ENCODE assay signal across 14 cellular contexts in the genomic region with DNA sequence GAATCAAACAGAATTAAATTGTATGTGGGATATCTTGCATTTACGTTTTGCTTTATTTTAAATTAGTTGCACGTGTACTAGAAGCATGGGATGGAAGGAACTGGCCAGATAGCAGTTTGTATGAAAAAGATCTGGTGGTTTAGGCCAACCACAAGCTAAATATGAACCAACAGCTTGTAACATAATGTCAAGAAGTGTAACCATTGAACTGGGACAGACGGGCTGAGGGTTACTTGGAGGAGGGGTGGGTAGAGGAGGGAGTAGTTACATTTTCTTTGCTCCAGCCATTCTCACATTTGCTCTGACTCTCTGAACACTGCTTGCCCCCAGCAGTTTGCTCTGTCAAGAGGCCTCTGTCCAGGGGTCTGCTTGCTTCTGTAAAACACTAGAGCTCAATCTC. TPM values are rescaled to one million over a fixed set of nuclear protein-coding genes. Genes with fewer than 3 reads are reported as not detected.
A peak's percentile ranks its signal among the peaks of the same experiment; 100 is the strongest.
DNase-seq lines count a peak whose midpoint lies in the region; ATAC-seq and TF ChIP-seq lines count a peak whose summit lies in the region.
"Had no signal": no experiment of that assay in that cellular context is flagged by ENCODE, and none has a peak within 500 bp of the region (broad histone marks: within the 10 kb centered on the region; RNA-seq: fewer than 3 reads in every experiment).

No MANE protein-coding gene starts in this region.

- H3K79me2 ChIP-seq in OCI-LY7 (ENCODE audit: insufficient read depth, low read depth, low read length) = no peaks in the 10 kb centered on the region

- H3K4me1 ChIP-seq in OCI-LY7 (ENCODE audit: insufficient read depth, low read length, poor library complexity, severe bottlenecking) (peaks cover 56% of the 10 kb centered on the region), ascending aorta (no peaks in the 10 kb centered on the region)
- H3K4me1 ChIP-seq in CD4-positive, alpha-beta memory T cell (ENCODE audit: insufficient read depth, low read length) = no peaks in the 10 kb centered on the region

- H3K4me3 ChIP-seq in OCI-LY7 (ENCODE audit: low read depth, low read length, poor library complexity, severe bottlenecking) (peak overlapping the region; percentile 33), ascending aorta (no peak overlapping the region)
- H3K4me3 ChIP-seq in CD4-positive, alpha-beta memory T cell (ENCODE audit: low read length in 2 of 2) = no peak overlapping the region

- no peak overlapping the region for H3K4me3 Mint-ChIP-seq in stimulated activated naive CD8-positive, alpha-beta T cell treated with anti-CD3 and anti-CD28 coated beads, Interleukin-15, Interleukin-2, amounts not matched to agents 100 ng/mL and 50 ng/mL, for 24 hours
- no peak overlapping the region for H3K4me3 Mint-ChIP-seq in stimulated activated naive CD8-positive, alpha-beta T cell treated with anti-CD3 and anti-CD28 coated beads, Interleukin-15, amount 100 ng/mL, for 72 hours
- no peak overlapping the region for H3K4me3 Mint-ChIP-seq in CD4-positive, alpha-beta memory T cell
- H3K4me3 Mint-ChIP-seq: activated naive CD8-positive, alpha-beta T cell treated with anti-CD3 and anti-CD28 coated beads, Interleukin-2, amount 10 ng/mL, durations not matched to agents 7 days and 5 days; dendritic cell treated with granulocyte-macrophage colony-stimulating factor and Interleukin-4, amounts not matched to agents 40 ng/mL and 50 ng/mL, for 4 days had no signal

- peak overlapping the region; percentile 86 for H2AFZ ChIP-seq in OCI-LY7 (ENCODE audit: low read length)

- no TSS peak for BruUV-seq in OCI-LY7 (replicated peaks; lab: Mats Ljungman, UMichigan)

- H3K9me3 Mint-ChIP-seq in stimulated activated naive CD8-positive, alpha-beta T cell treated with anti-CD3 and anti-CD28 coated beads, Interleukin-15, Interleukin-2, amounts not matched to agents 100 ng/mL and 50 ng/mL, for 24 hours = no peaks in the 10 kb centered on the region
- H3K9me3 Mint-ChIP-seq in stimulated activated naive CD8-positive, alpha-beta T cell treated with anti-CD3 and anti-CD28 coated beads, Interleukin-15, amount 100 ng/mL, for 72 hours = no peaks in the 10 kb centered on the region
- no peaks in the 10 kb centered on the region for H3K9me3 Mint-ChIP-seq in CD4-positive, alpha-beta memory T cell
- H3K9me3 Mint-ChIP-seq: activated naive CD8-positive, alpha-beta T cell treated with anti-CD3 and anti-CD28 coated beads, Interleukin-2, amount 10 ng/mL, durations not matched to agents 7 days and 5 days; dendritic cell treated with granulocyte-macrophage colony-stimulating factor and Interleukin-4, amounts not matched to agents 40 ng/mL and 50 ng/mL, for 4 days had no signal

- ATAC-seq in stimulated activated naive CD8-positive, alpha-beta T cell treated with anti-CD3 and anti-CD28 coated beads, Interleukin-15, amount 100 ng/mL, for 72 hours = no peak
- ATAC-seq in HG03095 (IDR thresholded peaks at IDR 0.05; ENCODE audit: unreplicated experiment) (peak; percentile 81), GM18505 (IDR thresholded peaks at IDR 0.05; ENCODE audit: unreplicated experiment) (no peak)
- ATAC-seq: sciatic nerve had no signal

- no peak for TF ChIP-seq POLR2A in GM18505 (IDR thresholded peaks at IDR 0.05; ENCODE audit: borderline replicate concordance, extremely low read depth, insufficient read depth, insufficient read length)

- H3K9me3 ChIP-seq in OCI-LY7 (ENCODE audit: low read length) = no peaks in the 10 kb centered on the region
- no peaks in the 10 kb centered on the region for H3K9me3 ChIP-seq in CD4-positive, alpha-beta memory T cell (ENCODE audit: control insufficient read depth in 1 of 2, low read length in 2 of 2)
- H3K9me3 ChIP-seq in ascending aorta = no peaks in the 10 kb centered on the region

- H3K27ac ChIP-seq in OCI-LY7 (ENCODE audit: low read depth, low read length, poor library complexity, severe bottlenecking) = peak overlapping the region; percentile 84
- H3K27ac ChIP-seq in CD4-positive, alpha-beta memory T cell (ENCODE audit: low read depth, low read length) = no peak overlapping the region
- H3K27ac ChIP-seq in ascending aorta = no peak overlapping the region

- POLR2A ChIA-PET in OCI-LY7 (lab: Charles Lee) = interaction anchor here (0.6 to 2.3 kb wide), 17 partner anchors 8 to 412 kb away, joined by 3 to 17 read pairs (median 4); a partner anchor contains a TSS
- POLR2A ChIA-PET in CD4-positive, alpha-beta memory T cell (lab: Charles Lee; ENCODE audit: partially characterized antibody) = interaction anchor here (0.8 kb wide), 1 partner anchor 61 kb away, joined by 3 read pairs; a partner anchor contains a TSS

- H3K27me3 ChIP-seq in CD4-positive, alpha-beta memory T cell (ENCODE audit: insufficient read depth, low read length) = no peaks in the 10 kb centered on the region
- H3K27me3 ChIP-seq in ascending aorta = no peaks in the 10 kb centered on the region

- DNase-seq in stimulated activated naive CD8-positive, alpha-beta T cell treated with anti-CD3 and anti-CD28 coated beads, Interleukin-15, amount 100 ng/mL, for 72 hours = no peak
- DNase-seq in OCI-LY7 (ENCODE audit: low spot score) = peak; percentile 86
- no peak for DNase-seq in NCI-H2171 treated with DMSO at 0.1 percent for 48 hours (lab: John Stamatoyannopoulos, UW)
- DNase-seq in CD4-positive, alpha-beta memory T cell = no peak
- no peak for DNase-seq in ascending aorta (ENCODE audit: low spot score in 2 of 2)
- DNase-seq: activated naive CD8-positive, alpha-beta T cell treated with anti-CD3 and anti-CD28 coated beads, Interleukin-2, amount 10 ng/mL, durations not matched to agents 7 days and 5 days; foreskin fibroblast; NCI-H1694 had no signal

- H4K20me1 ChIP-seq in OCI-LY7 (ENCODE audit: insufficient read depth, low read length) = no peaks in the 10 kb centered on the region

- no peaks in the 10 kb centered on the region for H3K27me3 Mint-ChIP-seq in stimulated activated naive CD8-positive, alpha-beta T cell treated with anti-CD3 and anti-CD28 coated beads, Interleukin-15, Interleukin-2, amounts not matched to agents 100 ng/mL and 50 ng/mL, for 24 hours
- no peaks in the 10 kb centered on the region for H3K27me3 Mint-ChIP-seq in stimulated activated naive CD8-positive, alpha-beta T cell treated with anti-CD3 and anti-CD28 coated beads, Interleukin-15, amount 100 ng/mL, for 72 hours
- H3K27me3 Mint-ChIP-seq in CD4-positive, alpha-beta memory T cell = no peaks in the 10 kb centered on the region
- H3K27me3 Mint-ChIP-seq: activated naive CD8-positive, alpha-beta T cell treated with anti-CD3 and anti-CD28 coated beads, Interleukin-2, amount 10 ng/mL, durations not matched to agents 7 days and 5 days had no signal

- intact Hi-C loops in OCI-LY7 (cut with micrococcal nuclease; ENCODE audit: unreplicated experiment) (loop anchor here (1.0 kb wide), 3 partner anchors 18 to 62 kb away; no protein-coding TSS in a partner anchor), ascending aorta (cut with DNase I) (no loop called here)
- intact Hi-C loops in CD4-positive, alpha-beta memory T cell (cut with micrococcal nuclease) = no loop called here

- peak overlapping the region; percentile 10 for H3K27ac Mint-ChIP-seq in stimulated activated naive CD8-positive, alpha-beta T cell treated with anti-CD3 and anti-CD28 coated beads, Interleukin-15, Interleukin-2, amounts not matched to agents 100 ng/mL and 50 ng/mL, for 24 hours
- no peak overlapping the region for H3K27ac Mint-ChIP-seq in stimulated activated naive CD8-positive, alpha-beta T cell treated with anti-CD3 and anti-CD28 coated beads, Interleukin-15, amount 100 ng/mL, for 72 hours
- peak overlapping the region in 1 of 7 donors; percentile 14 for H3K27ac Mint-ChIP-seq in CD4-positive, alpha-beta memory T cell
- H3K27ac Mint-ChIP-seq: activated naive CD8-positive, alpha-beta T cell treated with anti-CD3 and anti-CD28 coated beads, Interleukin-2, amount 10 ng/mL, durations not matched to agents 7 days and 5 days; dendritic cell treated with granulocyte-macrophage colony-stimulating factor and Interleukin-4, amounts not matched to agents 40 ng/mL and 50 ng/mL, for 4 days had no signal

- CTCF ChIA-PET in OCI-LY7 (lab: Charles Lee; ENCODE audit: unreplicated experiment) = interaction anchor here (0.8 kb wide), 1 partner anchor 60 kb away, joined by 4 read pairs; no protein-coding TSS in a partner anchor
- CTCF ChIA-PET in CD4-positive, alpha-beta memory T cell (lab: Charles Lee; ENCODE audit: partially characterized antibody) = interaction anchor here (1.3 kb wide), 1 partner anchor 17 kb away, joined by 4 read pairs; no protein-coding TSS in a partner anchor

- TF ChIP-seq CTCF in OCI-LY7 (conservative IDR thresholded peaks at IDR 0.05; ENCODE audit: low read length) (no peak), ascending aorta (IDR thresholded peaks at IDR 0.05) (no peak)

- no peaks in the 10 kb centered on the region for H3K9me2 ChIP-seq in OCI-LY7 (ENCODE audit: insufficient read depth, low read length)

- peaks cover 23% of the 10 kb centered on the region for H3K4me1 Mint-ChIP-seq in stimulated activated naive CD8-positive, alpha-beta T cell treated with anti-CD3 and anti-CD28 coated beads, Interleukin-15, Interleukin-2, amounts not matched to agents 100 ng/mL and 50 ng/mL, for 24 hours (ENCODE audit: low read depth)
- peaks cover 21% of the 10 kb centered on the region for H3K4me1 Mint-ChIP-seq in stimulated activated naive CD8-positive, alpha-beta T cell treated with anti-CD3 and anti-CD28 coated beads, Interleukin-15, amount 100 ng/mL, for 72 hours
- peaks cover 0 to 2% (median under 1%) of the 10 kb centered on the region in 4 donors for H3K4me1 Mint-ChIP-seq in CD4-positive, alpha-beta memory T cell

- no peaks in the 10 kb centered on the region for H3K36me3 Mint-ChIP-seq in stimulated activated naive CD8-positive, alpha-beta T cell treated with anti-CD3 and anti-CD28 coated beads, Interleukin-15, Interleukin-2, amounts not matched to agents 100 ng/mL and 50 ng/mL, for 24 hours (ENCODE audit: low read depth)
- no peaks in the 10 kb centered on the region for H3K36me3 Mint-ChIP-seq in CD4-positive, alpha-beta memory T cell
- H3K36me3 Mint-ChIP-seq: activated naive CD8-positive, alpha-beta T cell treated with anti-CD3 and anti-CD28 coated beads, Interleukin-2, amount 10 ng/mL, durations not matched to agents 7 days and 5 days had no signal

- H3K4me2 ChIP-seq in OCI-LY7 (ENCODE audit: low read length) = peak overlapping the region; percentile 74

- no peaks in the 10 kb centered on the region for H3K36me3 ChIP-seq in OCI-LY7 (ENCODE audit: insufficient read depth, low read length)
- no peaks in the 10 kb centered on the region for H3K36me3 ChIP-seq in CD4-positive, alpha-beta memory T cell (ENCODE audit: insufficient read depth, low read length)
- no peaks in the 10 kb centered on the region for H3K36me3 ChIP-seq in ascending aorta

RNA-seq across cellular contexts. Expression of a gene that starts 31.7 kb away (rescaled TPM):
- 1.4 and 3.3 TPM in 2 replicates for total RNA-seq in OCI-LY7 (2014; rRNA removed; shearing (Covaris generic))
- total RNA-seq in OCI-LY7 (2022) (7.1 and 7.3 TPM in 2 replicates), ascending aorta (not detected)
- 10 to 100 TPM; 21.1 to 21.5 TPM for total RNA-seq in CD4-positive, alpha-beta memory T cell
- polyA plus RNA-seq in CD4-positive, alpha-beta memory T cell = 10 to 100 TPM in 1 of 2 donors, 1 to 10 TPM in 1; 7.9 to 18.2 TPM
- polyA plus RNA-seq: keratinocyte had no signal
